In genomic region chr3:60456180-60456579, GRCh38 we compare ENCODE assay signal across 23 cellular contexts.
"Had no signal": no experiment of that assay in that cellular context is flagged by ENCODE, and none has a peak within 500 bp of the region (broad histone marks: within the 10 kb centered on the region; RNA-seq: fewer than 3 reads in every experiment).

No MANE protein-coding gene starts in this region.

- H3K36me3 ChIP-seq: left lung, thoracic aorta, upper lobe of left lung had no signal

- H3K27ac Mint-ChIP-seq: activated B cell treated with CpG ODN at 0.5 μM for 24 hours; activated CD4-positive, alpha-beta memory T cell treated with anti-CD3 and anti-CD28 coated beads for 36 hours; activated CD8-positive, alpha-beta memory T cell treated with anti-CD3 and anti-CD28 coated beads, Interleukin-2, amount 10 ng/mL, durations not matched to agents 7 days and 5 days; dendritic cell treated with granulocyte-macrophage colony-stimulating factor and Interleukin-4, amounts not matched to agents 40 ng/mL and 50 ng/mL, for 4 days; naive B cell; stimulated activated memory B cell treated with anti-CD40 and anti-IgM and Interleukin-4, amounts not matched to agents 10 μg/mL and 1 μg/mL and 100 μg/mL, for 72 hours; T-helper 1 cell treated with Interleukin-12 subunit alpha and Interleukin-12 subunit beta and Interleukin-4 antibody, amounts not matched to agents 30 μg/mL and 1 μg/mL, for 36 hours had no signal

- H3K9me3 Mint-ChIP-seq: activated CD4-positive, alpha-beta memory T cell treated with anti-CD3 and anti-CD28 coated beads for 36 hours; dendritic cell treated with granulocyte-macrophage colony-stimulating factor and Interleukin-4, amounts not matched to agents 40 ng/mL and 50 ng/mL, for 4 days; neural crest cell had no signal

- H3K4me3 ChIP-seq: left lung, lung, thoracic aorta, upper lobe of left lung had no signal

- DNase-seq: activated B cell treated with CpG ODN at 0.5 μM for 24 hours; activated CD4-positive, alpha-beta memory T cell treated with anti-CD3 and anti-CD28 coated beads for 36 hours; activated CD4-positive, alpha-beta T cell treated with anti-CD3 and anti-CD28 coated beads for 4 hours; activated CD8-positive, alpha-beta memory T cell treated with anti-CD3 and anti-CD28 coated beads, Interleukin-2, amount 10 ng/mL, durations not matched to agents 7 days and 5 days; activated gamma-delta T cell treated with Interleukin-2 at 50 U/mL for 16 hours; activated T-cell treated with anti-CD3 and anti-CD28 coated beads for 4 hours; effector CD4-positive, alpha-beta T cell; foreskin fibroblast; kidney glomerular epithelial cell; left lung; naive B cell; occipital lobe; small intestine; stimulated activated CD4-positive, alpha-beta T cell treated with anti-CD3 and anti-CD28 coated beads, Interleukin-2, amount 100 ng/mL, for 24 hours; T1000; upper lobe of left lung had no signal

- H3K4me3 Mint-ChIP-seq: activated B cell treated with CpG ODN at 0.5 μM for 24 hours; activated CD4-positive, alpha-beta memory T cell treated with anti-CD3 and anti-CD28 coated beads for 36 hours; activated CD8-positive, alpha-beta memory T cell treated with anti-CD3 and anti-CD28 coated beads, Interleukin-2, amount 10 ng/mL, durations not matched to agents 7 days and 5 days; dendritic cell treated with granulocyte-macrophage colony-stimulating factor and Interleukin-4, amounts not matched to agents 40 ng/mL and 50 ng/mL, for 4 days; naive B cell; neural crest cell; stimulated activated memory B cell treated with anti-CD40 and anti-IgM and Interleukin-4, amounts not matched to agents 10 μg/mL and 1 μg/mL and 100 μg/mL, for 72 hours; T-helper 1 cell treated with Interleukin-12 subunit alpha and Interleukin-12 subunit beta and Interleukin-4 antibody, amounts not matched to agents 30 μg/mL and 1 μg/mL, for 36 hours had no signal

- H3K4me1 ChIP-seq: left lung, upper lobe of left lung had no signal

- H3K27ac ChIP-seq: left lung, thoracic aorta, upper lobe of left lung had no signal

- ATAC-seq: activated CD8-positive, alpha-beta memory T cell treated with anti-CD3 and anti-CD28 coated beads, Interleukin-2, amount 10 ng/mL, durations not matched to agents 7 days and 5 days; left lung; sciatic nerve; stimulated activated memory B cell treated with anti-CD40 and anti-IgM and Interleukin-4, amounts not matched to agents 10 μg/mL and 1 μg/mL and 100 μg/mL, for 72 hours had no signal

- H3K27me3 ChIP-seq: left lung, upper lobe of left lung had no signal

- H3K36me3 Mint-ChIP-seq: activated CD4-positive, alpha-beta memory T cell treated with anti-CD3 and anti-CD28 coated beads for 36 hours; activated CD8-positive, alpha-beta memory T cell treated with anti-CD3 and anti-CD28 coated beads, Interleukin-2, amount 10 ng/mL, durations not matched to agents 7 days and 5 days; naive B cell; stimulated activated memory B cell treated with anti-CD40 and anti-IgM and Interleukin-4, amounts not matched to agents 10 μg/mL and 1 μg/mL and 100 μg/mL, for 72 hours had no signal

- H3K4me1 Mint-ChIP-seq: activated B cell treated with CpG ODN at 0.5 μM for 24 hours; activated CD8-positive, alpha-beta memory T cell treated with anti-CD3 and anti-CD28 coated beads, Interleukin-2, amount 10 ng/mL, durations not matched to agents 7 days and 5 days; naive B cell; neural crest cell; stimulated activated memory B cell treated with anti-CD40 and anti-IgM and Interleukin-4, amounts not matched to agents 10 μg/mL and 1 μg/mL and 100 μg/mL, for 72 hours had no signal

- H3K27me3 Mint-ChIP-seq: activated B cell treated with CpG ODN at 0.5 μM for 24 hours; activated CD4-positive, alpha-beta memory T cell treated with anti-CD3 and anti-CD28 coated beads for 36 hours; dendritic cell treated with granulocyte-macrophage colony-stimulating factor and Interleukin-4, amounts not matched to agents 40 ng/mL and 50 ng/mL, for 4 days; naive B cell; stimulated activated memory B cell treated with anti-CD40 and anti-IgM and Interleukin-4, amounts not matched to agents 10 μg/mL and 1 μg/mL and 100 μg/mL, for 72 hours had no signal

- H3K9me3 ChIP-seq: left lung, thoracic aorta, upper lobe of left lung had no signal
